Comparison of ENCODE assay signal across 11 cellular contexts in the genomic region with DNA sequence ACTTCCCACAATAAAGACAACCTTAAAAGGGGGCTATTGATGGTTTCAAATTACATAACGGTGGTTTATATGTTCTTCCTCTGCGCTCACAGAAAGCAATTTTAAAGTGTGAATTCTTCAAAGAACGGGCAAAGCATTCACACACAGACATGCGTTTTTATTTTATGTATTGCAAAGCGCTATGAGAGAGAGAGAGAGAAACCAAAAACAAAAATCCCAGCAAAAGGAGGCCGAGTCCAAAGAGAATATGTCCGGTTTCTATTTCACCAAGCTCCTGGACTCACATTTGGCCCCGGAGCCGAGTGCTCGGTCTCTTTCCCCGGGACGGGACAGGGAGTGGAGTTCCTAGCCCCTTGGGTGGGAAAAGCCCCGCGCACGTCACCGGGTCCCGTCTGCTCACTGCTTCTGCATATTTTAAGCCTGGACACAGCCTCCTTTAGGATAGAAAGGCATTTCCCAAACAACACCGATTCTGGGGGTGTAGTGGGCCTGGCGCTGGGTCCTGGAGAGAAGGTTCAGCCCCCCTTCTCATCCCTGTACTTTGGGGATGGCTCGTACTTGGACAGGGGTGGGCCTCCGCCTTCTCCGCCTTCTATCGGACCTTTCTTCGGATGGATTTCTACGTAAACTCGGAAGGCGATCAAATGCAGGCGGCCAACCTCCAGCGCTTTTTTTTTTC. TPM values are rescaled to one million over a fixed set of nuclear protein-coding genes. Genes with fewer than 3 reads are reported as not detected.
DNase-seq lines count a peak whose midpoint lies in the region; ATAC-seq and TF ChIP-seq lines count a peak whose summit lies in the region.
"Had no signal": no experiment of that assay in that cellular context is flagged by ENCODE, and none has a peak within 500 bp of the region (broad histone marks: within the 10 kb centered on the region; RNA-seq: fewer than 3 reads in every experiment).

No MANE protein-coding gene starts in this region.

- H3K4ac ChIP-seq in mesenchymal stem cell (ENCODE audit: low read depth in 1 of 2, low read length in 2 of 2), result no peak overlapping the region

- TF ChIP-seq CTCF in left ventricle myocardium inferior (IDR thresholded peaks at IDR 0.05; ENCODE audit: borderline replicate concordance) (no peak), tibial nerve (IDR thresholded peaks at IDR 0.05) (no peak)

- H3K9me3 ChIP-seq in left ventricle myocardium inferior (replicated peaks) (no peaks in the 10 kb centered on the region), mesenchymal stem cell (ENCODE audit: control insufficient read depth, low read length) (no peaks in the 10 kb centered on the region), tibial nerve (no peaks in the 10 kb centered on the region)
- H3K9me3 ChIP-seq: uterus had no signal

- H3K14ac ChIP-seq in mesenchymal stem cell (ENCODE audit: low read length in 2 of 2), result no peak overlapping the region

- H3K79me1 ChIP-seq in mesenchymal stem cell (replicated peaks; ENCODE audit: low read length, poor library complexity, severe bottlenecking), result no peaks in the 10 kb centered on the region

- H3K4me2 ChIP-seq in mesenchymal stem cell (ENCODE audit: low read length, poor library complexity, severe bottlenecking), result peak overlapping the region; percentile 60

- H3K27me3 ChIP-seq in left ventricle myocardium inferior (ENCODE audit: low read depth), result peaks cover 100% of the 10 kb centered on the region
- H3K27me3 ChIP-seq in mesenchymal stem cell (ENCODE audit: control insufficient read depth in 1 of 2, insufficient read depth in 1 of 2, low read length in 2 of 2), result peaks cover 97 to 99% of the 10 kb centered on the region in 2 experiments
- H3K27me3 ChIP-seq in tibial nerve, result peaks cover 0 to 100% of the 10 kb centered on the region in 2 donors

- no peak for ATAC-seq in left ventricle myocardium superior

- H2AK5ac ChIP-seq in mesenchymal stem cell (ENCODE audit: low read length, severe bottlenecking), result no peak overlapping the region

- H4K91ac ChIP-seq in mesenchymal stem cell (ENCODE audit: low read length), result no peak overlapping the region

- WGBS in mesenchymal stem cell, result 10% methylated on average over 27 of the region's 29 CpGs
- 7% methylated on average over 29 of the region's 29 CpGs for WGBS in tibial nerve, 2 donors

- H3K4me3 ChIP-seq in left ventricle myocardium inferior, result peak overlapping the region; percentile 50
- peak overlapping the region in 1 of 2 experiments; percentile 82 for H3K4me3 ChIP-seq in mesenchymal stem cell (ENCODE audit: insufficient read depth in 1 of 2, low read depth in 1 of 2, low read length in 2 of 2)
- peak overlapping the region in 3 of 4 donors; percentile 14 to 40 (median 24) for H3K4me3 ChIP-seq in tibial nerve
- H3K4me3 ChIP-seq: uterus had no signal

- no peak overlapping the region for H2BK5ac ChIP-seq in mesenchymal stem cell (ENCODE audit: low read depth, low read length, poor library complexity, severe bottlenecking)

- no peak overlapping the region for H3K23ac ChIP-seq in mesenchymal stem cell (ENCODE audit: low read length in 2 of 2)

- peak overlapping the region; percentile 50 for H3K9ac ChIP-seq in mesenchymal stem cell (ENCODE audit: low read length)

- H2BK12ac ChIP-seq in mesenchymal stem cell (ENCODE audit: low read length in 2 of 2), result no peak overlapping the region

- H3K27ac ChIP-seq in left ventricle myocardium inferior (replicated peaks) (no peak overlapping the region), caudate nucleus (ENCODE audit: low read depth, low read length) (peak overlapping the region; percentile 58), mesenchymal stem cell (ENCODE audit: low read length, poor library complexity, severe bottlenecking) (no peak overlapping the region), tibial nerve (no peak overlapping the region)
- H3K27ac ChIP-seq: uterus had no signal

- intact Hi-C loops in left ventricle myocardium inferior (cut with micrococcal nuclease), result no loop called here
- intact Hi-C loops in left ventricle myocardium superior (cut with micrococcal nuclease), result no loop called here

- DNase-seq in left ventricle myocardium inferior, result no peak
- no peak for DNase-seq in left ventricle myocardium superior
- peak in 7 of 61 donors; percentile 5 to 48 (median 22) for DNase-seq in caudate nucleus (lab: John Stamatoyannopoulos, UW)
- DNase-seq in mesenchymal stem cell, result no peak
- DNase-seq in tibial nerve (ENCODE audit: low spot score in 2 of 2), result no peak
- no peak for DNase-seq in GM19238 (ENCODE audit: insufficient read length, low spot score)
- DNase-seq in H4 (ENCODE audit: low spot score), result no peak
- no peak for DNase-seq in stimulated activated CD4-positive, alpha-beta T cell treated with anti-CD3 and anti-CD28 coated beads, Interleukin-2, amount 100 ng/mL, for 24 hours
- DNase-seq: uterus had no signal

- no peak overlapping the region for H2AFZ ChIP-seq in mesenchymal stem cell (ENCODE audit: low read depth, low read length)

- H2BK15ac ChIP-seq in mesenchymal stem cell (ENCODE audit: low read depth, poor library complexity, severe bottlenecking), result no peak overlapping the region

- no peaks in the 10 kb centered on the region for H3K36me3 ChIP-seq in left ventricle myocardium inferior
- H3K36me3 ChIP-seq in mesenchymal stem cell (ENCODE audit: control insufficient read depth in 1 of 2, insufficient read depth in 2 of 2, low read depth in 1 of 2, low read length in 2 of 2), result no peaks in the 10 kb centered on the region
- no peaks in the 10 kb centered on the region for H3K36me3 ChIP-seq in tibial nerve
- H3K36me3 ChIP-seq: uterus had no signal

- no peak overlapping the region for H3K18ac ChIP-seq in mesenchymal stem cell (ENCODE audit: low read depth in 1 of 2, low read length in 2 of 2)

- no peak overlapping the region for H4K8ac ChIP-seq in mesenchymal stem cell (ENCODE audit: low read length)

- no peak overlapping the region for H2BK120ac ChIP-seq in mesenchymal stem cell (ENCODE audit: low read depth, low read length)

- TF ChIP-seq POLR2A in tibial nerve (IDR thresholded peaks at IDR 0.05), result no peak

- H3K4me1 ChIP-seq in left ventricle myocardium inferior (peaks cover 41% of the 10 kb centered on the region), mesenchymal stem cell (ENCODE audit: control insufficient read depth, insufficient read depth, low read depth, low read length) (peaks cover 29% of the 10 kb centered on the region), tibial nerve (peaks cover 0 to 64% (median 20%) of the 10 kb centered on the region in 4 donors)

- no peak for TF ChIP-seq EP300 in tibial nerve (IDR thresholded peaks at IDR 0.05)

RNA-seq across cellular contexts. Expression of a gene that starts 26.9 kb away (rescaled TPM):
- total RNA-seq in left ventricle myocardium inferior (not detected), left ventricle myocardium superior (not detected), tibial nerve (not detected)
- polyA plus RNA-seq in mesenchymal stem cell (2013, experiment 1 of 2), result not detected
- not detected for polyA plus RNA-seq in mesenchymal stem cell (2013, experiment 2 of 2)
- not detected in 2 replicates for total RNA-seq in H4 (2014; rRNA removed; shearing (Covaris generic))
- total RNA-seq: dermis blood vessel endothelial cell, uterus had no signal

RNA-seq across cellular contexts. Expression of a gene that starts 32.3 kb away (rescaled TPM):
- not detected for total RNA-seq in left ventricle myocardium inferior
- total RNA-seq in left ventricle myocardium superior, result not detected
- polyA plus RNA-seq in mesenchymal stem cell (2013, experiment 1 of 2), result not detected
- polyA plus RNA-seq in mesenchymal stem cell (2013, experiment 2 of 2), result not detected
- not detected for total RNA-seq in tibial nerve
- not detected in 2 replicates for total RNA-seq in H4 (2014; rRNA removed; shearing (Covaris generic))
- total RNA-seq: dermis blood vessel endothelial cell, uterus had no signal
- polyA plus RNA-seq: neural cell had no signal
